ENCODE assay signal across 8 cellular contexts in the genomic region with DNA sequence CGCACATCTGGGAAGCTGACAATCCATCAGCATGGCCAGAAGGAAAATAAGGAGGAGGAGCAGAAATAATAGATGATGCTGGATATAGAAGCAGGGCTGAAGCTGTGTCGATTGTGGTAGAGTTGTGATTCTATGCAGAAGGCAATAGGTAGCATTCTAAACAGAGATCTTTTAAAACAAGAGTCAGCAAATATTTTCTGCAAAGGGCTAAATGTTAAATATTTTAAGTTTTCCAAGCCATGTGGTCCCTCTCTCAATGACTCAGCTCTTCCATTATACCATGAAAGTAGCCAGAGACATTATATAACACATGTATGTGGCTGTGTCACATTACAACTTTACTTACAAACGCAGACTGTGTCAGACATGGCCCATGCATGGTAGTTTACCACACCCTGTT. TPM values are rescaled to one million over a fixed set of nuclear protein-coding genes. Genes with fewer than 3 reads are reported as not detected.
DNase-seq lines count a peak whose midpoint lies in the region; ATAC-seq, FAIRE-seq and TF ChIP-seq lines count a peak whose summit lies in the region.
"Not testable (repeated sequence)": the region's sequence is repeated elsewhere in the genome, so short reads cannot be mapped to it uniquely, and the experiment has no call there.

No MANE protein-coding gene starts in this region.

- 30% methylated on average over 3 of the region's 3 CpGs for WGBS in K562 (ENCODE audit: insufficient coverage, low coverage, missing lambda C conversion rate)
- 86 to 94% methylated on average over 2 to 3 of the region's 3 CpGs for WGBS in mesodermal cell (ENCODE audit: insufficient coverage in 2 of 2), 2 experiments

- H3K4me2 ChIP-seq in KMS-11 (peak overlapping the region; percentile 87), osteoblast (ENCODE audit: insufficient read depth, low read length) (peak overlapping the region; percentile 6)
- not testable (repeated sequence) for H3K4me2 ChIP-seq in K562 (ENCODE audit: insufficient read depth, low read length)

- peak overlapping the region; percentile 58 for H3K27ac Mint-ChIP-seq in Calu3 (ENCODE audit: unreplicated experiment)
- H3K27ac Mint-ChIP-seq in activated CD8-positive, alpha-beta memory T cell treated with anti-CD3 and anti-CD28 coated beads, Interleukin-2, amount 10 ng/mL, durations not matched to agents 7 days and 5 days: peak overlapping the region; percentile 66
- peak overlapping the region; percentile 43 for H3K27ac Mint-ChIP-seq in stimulated activated naive CD8-positive, alpha-beta T cell treated with anti-CD3 and anti-CD28 coated beads, Interleukin-15, Interleukin-2, amounts not matched to agents 100 ng/mL and 50 ng/mL, for 24 hours

- POLR2A ChIA-PET in K562 (lab: Yijun Ruan, JAX): interaction anchor here (1.1 to 1.9 kb wide), 2 partner anchors 10 to 13 kb away, joined by 4 to 6 read pairs; no protein-coding TSS in a partner anchor

- not testable (repeated sequence) for H4K20me1 ChIP-seq in KMS-11 (ENCODE audit: insufficient read depth); K562 (replicated peaks; ENCODE audit: control insufficient read depth, insufficient read depth, low read length); osteoblast (ENCODE audit: insufficient read depth, low read length)

- FAIRE-seq in K562 (lab: Jason Lieb, UNC): not testable (repeated sequence)

- BruUV-seq in Calu3 (replicated peaks; lab: Mats Ljungman, UMichigan); K562 (replicated peaks; lab: Mats Ljungman, UMichigan): not testable (repeated sequence)

- not testable (repeated sequence) for H3K9me1 ChIP-seq in K562 (ENCODE audit: control insufficient read depth, insufficient read depth, low read length)

- not testable (repeated sequence) for H3K9ac ChIP-seq in KMS-11; K562 (ENCODE audit: insufficient read depth in 1 of 2, low read depth in 2 of 2, low read length in 2 of 2)

- TF ChIP-seq EP300 in K562 (IDR thresholded peaks at IDR 0.05; ENCODE audit: low read length): not testable (repeated sequence)

- not testable (repeated sequence) for H3K27me3 ChIP-seq in KMS-11 (ENCODE audit: insufficient read depth, low read depth); K562 (ENCODE audit: control insufficient read depth in 2 of 2, insufficient read depth in 2 of 2, low read length in 2 of 2); osteoblast (ENCODE audit: insufficient read depth, low read length)

- H2AFZ ChIP-seq in KMS-11 (ENCODE audit: low read depth); K562 (ENCODE audit: low read depth, low read length); osteoblast (ENCODE audit: low read length): not testable (repeated sequence)

- TF ChIP-seq RAD21 in K562 (CRISPR knock-in tag; conservative IDR thresholded peaks at IDR 0.05 in 1 of 2, IDR thresholded peaks at IDR 0.05 in 1 of 2): not testable (repeated sequence)

- not testable (repeated sequence) for H3K27ac ChIP-seq in KMS-11; K562 (ENCODE audit: extremely low read depth, low read depth, low read length); osteoblast (ENCODE audit: low read depth, low read length)
- peak overlapping the region; percentile 81 for H3K27ac ChIP-seq in mesodermal cell (ENCODE audit: low read depth, low read length, severe bottlenecking)

- H3K4me1 ChIP-seq in KMS-11 (ENCODE audit: low read depth, poor library complexity, severe bottlenecking): peaks cover 62% of the 10 kb centered on the region
- H3K4me1 ChIP-seq in K562 (replicated peaks in 1 of 2; ENCODE audit: control insufficient read depth in 2 of 2, insufficient read depth in 2 of 2, low read length in 2 of 2): peaks cover 11 to 40% of the 10 kb centered on the region in 2 experiments; a peak in 4 of 5 replicates
- H3K4me1 ChIP-seq in mesodermal cell (ENCODE audit: control insufficient read depth, insufficient read depth, low read length, poor library complexity, severe bottlenecking): peaks cover 30% of the 10 kb centered on the region
- peaks cover 27% of the 10 kb centered on the region for H3K4me1 ChIP-seq in osteoblast (ENCODE audit: insufficient read depth, low read length)

- in situ Hi-C loops in K562 (cut with MboI): not testable (repeated sequence)

- not testable (repeated sequence) for H3K9me3 Mint-ChIP-seq in Calu3 (ENCODE audit: low read depth, unreplicated experiment); activated CD8-positive, alpha-beta memory T cell treated with anti-CD3 and anti-CD28 coated beads, Interleukin-2, amount 10 ng/mL, durations not matched to agents 7 days and 5 days (ENCODE audit: low read depth); stimulated activated naive CD8-positive, alpha-beta T cell treated with anti-CD3 and anti-CD28 coated beads, Interleukin-15, Interleukin-2, amounts not matched to agents 100 ng/mL and 50 ng/mL, for 24 hours

- H3K9me3 ChIP-seq in K562 (replicated peaks; ENCODE audit: control insufficient read depth, insufficient read depth, low read depth, low read length); mesodermal cell (ENCODE audit: control insufficient read depth, low read length); osteoblast (ENCODE audit: low read depth, low read length): not testable (repeated sequence)

- H3K4me3 Mint-ChIP-seq in Calu3 (ENCODE audit: low read depth, unreplicated experiment); activated CD8-positive, alpha-beta memory T cell treated with anti-CD3 and anti-CD28 coated beads, Interleukin-2, amount 10 ng/mL, durations not matched to agents 7 days and 5 days; stimulated activated naive CD8-positive, alpha-beta T cell treated with anti-CD3 and anti-CD28 coated beads, Interleukin-15, Interleukin-2, amounts not matched to agents 100 ng/mL and 50 ng/mL, for 24 hours: not testable (repeated sequence)

- TF ChIP-seq CTCF in Calu3 (IDR thresholded peaks at IDR 0.05; ENCODE audit: unreplicated experiment); KMS-11 (conservative IDR thresholded peaks at IDR 0.05; ENCODE audit: low read depth, low read length); K562 (IDR thresholded peaks at IDR 0.05 in 2 of 3, conservative IDR thresholded peaks at IDR 0.05 in 1 of 3; ENCODE audit: insufficient read depth in 2 of 3, low read depth in 1 of 3, low read length in 3 of 3); osteoblast (IDR thresholded peaks at IDR 0.05; ENCODE audit: extremely low read depth, low read depth, low read length): not testable (repeated sequence)

- CTCF ChIA-PET in Calu3 (lab: Charles Lee): interaction anchor here (0.6 kb wide), 1 partner anchor 170 kb away, joined by 3 read pairs; no protein-coding TSS in a partner anchor
- CTCF ChIA-PET in activated CD8-positive, alpha-beta memory T cell treated with anti-CD3 and anti-CD28 coated beads, Interleukin-2, amount 10 ng/mL, durations not matched to agents 7 days and 5 days (lab: Charles Lee): interaction anchor here (2.1 kb wide), 1 partner anchor 69 kb away, joined by 6 read pairs; the partner anchor contains the start of gene ZNF692
- CTCF ChIA-PET in K562 (lab: Yijun Ruan, JAX; ENCODE audit: low intra/inter-chr PET ratio): not testable (repeated sequence)

- H3K4me1 Mint-ChIP-seq in Calu3 (ENCODE audit: low read depth, unreplicated experiment): peaks cover 35% of the 10 kb centered on the region
- peaks cover 60% of the 10 kb centered on the region for H3K4me1 Mint-ChIP-seq in activated CD8-positive, alpha-beta memory T cell treated with anti-CD3 and anti-CD28 coated beads, Interleukin-2, amount 10 ng/mL, durations not matched to agents 7 days and 5 days
- H3K4me1 Mint-ChIP-seq in stimulated activated naive CD8-positive, alpha-beta T cell treated with anti-CD3 and anti-CD28 coated beads, Interleukin-15, Interleukin-2, amounts not matched to agents 100 ng/mL and 50 ng/mL, for 24 hours (ENCODE audit: low read depth): peaks cover 42% of the 10 kb centered on the region

- H3K36me3 Mint-ChIP-seq in Calu3 (ENCODE audit: insufficient read depth, unreplicated experiment); activated CD8-positive, alpha-beta memory T cell treated with anti-CD3 and anti-CD28 coated beads, Interleukin-2, amount 10 ng/mL, durations not matched to agents 7 days and 5 days; stimulated activated naive CD8-positive, alpha-beta T cell treated with anti-CD3 and anti-CD28 coated beads, Interleukin-15, Interleukin-2, amounts not matched to agents 100 ng/mL and 50 ng/mL, for 24 hours (ENCODE audit: low read depth): not testable (repeated sequence)

- H3K79me2 ChIP-seq in KMS-11 (ENCODE audit: insufficient read depth, low read depth); K562 (ENCODE audit: control insufficient read depth, insufficient read depth, low read length); osteoblast (ENCODE audit: insufficient read depth, low read length): not testable (repeated sequence)

- DNase-seq in Calu3; activated CD8-positive, alpha-beta memory T cell treated with anti-CD3 and anti-CD28 coated beads, Interleukin-2, amount 10 ng/mL, durations not matched to agents 7 days and 5 days; K562 (ENCODE audit: extremely low read depth in 1 of 4, low spot score in 3 of 4); osteoblast (ENCODE audit: insufficient read length, low spot score, missing footprints): not testable (repeated sequence)
- peak; percentile 1 for DNase-seq in RPMI8226

- H3K27me3 Mint-ChIP-seq in Calu3 (ENCODE audit: unreplicated experiment); stimulated activated naive CD8-positive, alpha-beta T cell treated with anti-CD3 and anti-CD28 coated beads, Interleukin-15, Interleukin-2, amounts not matched to agents 100 ng/mL and 50 ng/mL, for 24 hours: not testable (repeated sequence)
- peaks cover 11% of the 10 kb centered on the region for H3K27me3 Mint-ChIP-seq in activated CD8-positive, alpha-beta memory T cell treated with anti-CD3 and anti-CD28 coated beads, Interleukin-2, amount 10 ng/mL, durations not matched to agents 7 days and 5 days

- not testable (repeated sequence) for H3K4me3 ChIP-seq in KMS-11 (IDR thresholded peaks at IDR 0.05; ENCODE audit: insufficient read depth, low read depth, low read length); K562; mesodermal cell (ENCODE audit: extremely low read depth, insufficient read depth, low read length, poor library complexity, severe bottlenecking); osteoblast (ENCODE audit: insufficient read depth, low read length)

- not testable (repeated sequence) for ATAC-seq in activated CD8-positive, alpha-beta memory T cell treated with anti-CD3 and anti-CD28 coated beads, Interleukin-2, amount 10 ng/mL, durations not matched to agents 7 days and 5 days; K562

- intact Hi-C loops in Calu3 (cut with micrococcal nuclease; ENCODE audit: unreplicated experiment); K562 (cut with micrococcal nuclease): not testable (repeated sequence)

- H3K36me3 ChIP-seq in KMS-11 (ENCODE audit: insufficient read depth); mesodermal cell (ENCODE audit: control insufficient read depth, insufficient read depth, low read length); osteoblast (ENCODE audit: insufficient read depth, low read length): not testable (repeated sequence)
- H3K36me3 ChIP-seq in K562 (ENCODE audit: control insufficient read depth, insufficient read depth, low read length): peaks cover 11% of the 10 kb centered on the region; the same call in 2 of the 3 replicates

- TF ChIP-seq POLR2A in K562 (conservative IDR thresholded peaks at IDR 0.05): not testable (repeated sequence)

RNA-seq across cellular contexts. Expression of gene PGBD2, which starts 21.2 kb away (rescaled TPM):
- total RNA-seq in Calu3 (2022): 7.3 and 7.8 TPM in 2 replicates
- total RNA-seq in activated CD8-positive, alpha-beta memory T cell treated with anti-CD3 and anti-CD28 coated beads, Interleukin-2, amount 10 ng/mL, durations not matched to agents 7 days and 5 days: 1 to 10 TPM; 6.3 to 7.7 TPM
- 37.0 and 45.9 TPM in 2 replicates for total RNA-seq in K562 (2011; cell fraction: chromatin; rRNA removed; ENCODE audit: low replicate concordance)
- 20.3 and 21.8 TPM in 2 replicates for total RNA-seq in K562 (2011; cell fraction: nucleolus; rRNA removed)
- total RNA-seq in K562 (2011; cell fraction: nucleoplasm; rRNA removed): 24.5 and 28.1 TPM in 2 replicates
- 11.9 and 12.4 TPM in 2 replicates for total RNA-seq in K562 (2014; rRNA removed)
- 13.6 and 14.0 TPM in 2 replicates for total RNA-seq in K562 (2014; rRNA removed; fragmentation: Illumina TruSeq; extraction: Trizol)
- 18.7 TPM in 2 replicates for total RNA-seq in K562 (2015; rRNA removed; fragmentation: Illumina TruSeq; extraction: Trizol)
- total RNA-seq in K562 (2021): 12.2 and 12.4 TPM in 2 replicates
- polyA plus RNA-seq in K562 (2011; rRNA removed): 15.2 and 19.4 TPM in 2 replicates
- 6.8 and 10.4 TPM in 2 replicates for polyA plus RNA-seq in K562 (2011; cell fraction: cytosol; rRNA removed)
- polyA plus RNA-seq in K562 (2011; cell fraction: nucleus; rRNA removed): 42.5 and 50.0 TPM in 2 replicates
- 11.7 and 11.9 TPM in 2 replicates for polyA plus RNA-seq in K562 (2012)
- polyA plus RNA-seq in K562 (2014; fragmentation: Illumina TruSeq; extraction: Trizol): 10.9 and 13.2 TPM in 2 replicates
- 10 to 100 TPM; 14.7 to 21.8 TPM for polyA plus RNA-seq in K562 (2014; fragmentation: Nextera tagmentation; extraction: Ambion mirVana)
- polyA plus RNA-seq in K562 (2014; rRNA removed): 20.8 and 21.6 TPM in 2 replicates
- polyA minus RNA-seq in K562 (2011; rRNA and poly(A)+ RNA removed): 21.3 and 22.7 TPM in 2 replicates
- 5.0 and 5.8 TPM in 2 replicates for polyA minus RNA-seq in K562 (2011; cell fraction: cytosol; rRNA and poly(A)+ RNA removed)
- polyA minus RNA-seq in K562 (2011; cell fraction: nucleus; rRNA and poly(A)+ RNA removed): 8.5 and 12.0 TPM in 2 replicates
- polyA plus RNA-seq in mesodermal cell (2013, experiment 1 of 2): 3.2 TPM
- 2.9 TPM for polyA plus RNA-seq in mesodermal cell (2013, experiment 2 of 2)
- 4.3 and 4.7 TPM in 2 replicates for total RNA-seq in osteoblast
